In genomic region chr4:177480796-177481195, GRCh38 we compare ENCODE assay signal across 21 cellular contexts. TPM values are rescaled to one million over a fixed set of nuclear protein-coding genes. Genes with fewer than 3 reads are reported as not detected.
DNase-seq lines count a peak whose midpoint lies in the region; ATAC-seq and TF ChIP-seq lines count a peak whose summit lies in the region.
"Had no signal": no experiment of that assay in that cellular context is flagged by ENCODE, and none has a peak within 500 bp of the region (broad histone marks: within the 10 kb centered on the region; RNA-seq: fewer than 3 reads in every experiment).

No MANE protein-coding gene starts in this region.

- ATAC-seq in GM23338, result no peak
- ATAC-seq in RWPE2 (ENCODE audit: low read depth), result peak; percentile 14; the same call in 1 of the 3 replicates
- ATAC-seq: activated naive CD4-positive, alpha-beta T cell treated with anti-CD3 and anti-CD28 coated beads, Interleukin-2, amount 50 U/mL, for 72 hours; gastroesophageal sphincter; HepG2; left colon; naive thymus-derived CD8-positive, alpha-beta T cell; sciatic nerve had no signal

- H3K36me3 ChIP-seq in GM23338 (ENCODE audit: insufficient read depth) (no peaks in the 10 kb centered on the region), RWPE2 (ENCODE audit: low read depth) (no peaks in the 10 kb centered on the region), testis (ENCODE audit: low read depth, missing control alignments) (no peaks in the 10 kb centered on the region)
- H3K36me3 ChIP-seq: gastroesophageal sphincter, tibial artery had no signal

- peaks cover 17% of the 10 kb centered on the region for H3K4me1 ChIP-seq in GM23338 (ENCODE audit: insufficient read depth)
- peaks cover 25% of the 10 kb centered on the region for H3K4me1 ChIP-seq in RWPE2 (ENCODE audit: insufficient read depth, poor library complexity, severe bottlenecking)
- no peaks in the 10 kb centered on the region for H3K4me1 ChIP-seq in testis
- H3K4me1 ChIP-seq: gastroesophageal sphincter, parathyroid adenoma, tibial artery had no signal

- no peaks in the 10 kb centered on the region for H3F3A ChIP-seq in GM23338 (replicated peaks; ENCODE audit: low read depth)

- no peak for TF ChIP-seq CTCF in GM23338 (conservative IDR thresholded peaks at IDR 0.05; ENCODE audit: low read depth in 2 of 2)
- TF ChIP-seq CTCF in RWPE2 (IDR thresholded peaks at IDR 0.05; ENCODE audit: poor library complexity, severe bottlenecking), result no peak
- no peak for TF ChIP-seq CTCF in epithelial cell of esophagus (IDR thresholded peaks at IDR 0.05; ENCODE audit: insufficient read depth, low read depth, low read length, missing control alignments)
- no peak for TF ChIP-seq CTCF in testis (IDR thresholded peaks at IDR 0.05)

- H3K27me3 Mint-ChIP-seq in GM23338 (ENCODE audit: insufficient read depth, low read depth, poor library complexity), result peaks cover 4% of the 10 kb centered on the region
- H3K27me3 Mint-ChIP-seq: naive thymus-derived CD8-positive, alpha-beta T cell had no signal

- intact Hi-C loops in head of caudate nucleus (cut with DNase I), result no loop called here
- intact Hi-C loops in testis (cut with DNase I; ENCODE audit: low total_unique reads), result no loop called here

- H3K9me2 ChIP-seq in GM23338 (ENCODE audit: insufficient read depth), result no peaks in the 10 kb centered on the region

- H3K4me2 ChIP-seq in GM23338, result no peak overlapping the region

- H4K20me1 ChIP-seq in GM23338 (replicated peaks; ENCODE audit: insufficient read depth), result no peaks in the 10 kb centered on the region

- H3K4me1 Mint-ChIP-seq in GM23338, result peaks cover 13% of the 10 kb centered on the region

- H3K79me2 ChIP-seq in GM23338 (replicated peaks; ENCODE audit: insufficient read depth), result no peaks in the 10 kb centered on the region
- H3K79me2 ChIP-seq: parathyroid adenoma had no signal

- H3K9me3 Mint-ChIP-seq in GM23338, result no peaks in the 10 kb centered on the region
- H3K9me3 Mint-ChIP-seq: activated naive CD4-positive, alpha-beta T cell treated with anti-CD3 and anti-CD28 coated beads, Interleukin-2, amount 50 U/mL, for 72 hours; naive thymus-derived CD8-positive, alpha-beta T cell had no signal

- TF ChIP-seq POLR2A in testis (IDR thresholded peaks at IDR 0.05), result no peak

- H3K27me3 ChIP-seq in GM23338 (ENCODE audit: insufficient read depth) (no peaks in the 10 kb centered on the region), RWPE2 (ENCODE audit: insufficient read depth, poor library complexity, severe bottlenecking) (no peaks in the 10 kb centered on the region), testis (no peaks in the 10 kb centered on the region)
- H3K27me3 ChIP-seq: gastroesophageal sphincter, tibial artery had no signal

- WGBS in testis, 2 donors, result 93 to 95% methylated on average over 2 of the region's 2 CpGs

- H3K4me3 ChIP-seq in GM23338 (no peak overlapping the region), RWPE2 (ENCODE audit: severe bottlenecking) (no peak overlapping the region), epithelial cell of esophagus (ENCODE audit: low read length) (no peak overlapping the region), testis (no peak overlapping the region)
- H3K4me3 ChIP-seq: gastroesophageal sphincter, tibial artery had no signal

- no peak overlapping the region for H3K27ac ChIP-seq in GM23338 (ENCODE audit: low read depth)
- no peak overlapping the region for H3K27ac ChIP-seq in RWPE2 (ENCODE audit: poor library complexity, severe bottlenecking)
- no peak overlapping the region for H3K27ac ChIP-seq in testis
- H3K27ac ChIP-seq: gastroesophageal sphincter, parathyroid adenoma, RWPE1, tibial artery had no signal

- no peaks in the 10 kb centered on the region for H3K9me3 ChIP-seq in RWPE2 (ENCODE audit: severe bottlenecking)
- no peaks in the 10 kb centered on the region for H3K9me3 ChIP-seq in testis
- H3K9me3 ChIP-seq: gastroesophageal sphincter, tibial artery had no signal

- H3K36me3 Mint-ChIP-seq in GM23338 (ENCODE audit: low read depth), result no peaks in the 10 kb centered on the region
- H3K36me3 Mint-ChIP-seq: activated naive CD4-positive, alpha-beta T cell treated with anti-CD3 and anti-CD28 coated beads, Interleukin-2, amount 50 U/mL, for 72 hours had no signal

- peak overlapping the region; percentile 7; the same call in 1 of the 2 replicates for H3K27ac Mint-ChIP-seq in GM23338
- H3K27ac Mint-ChIP-seq: activated naive CD4-positive, alpha-beta T cell treated with anti-CD3 and anti-CD28 coated beads, Interleukin-2, amount 50 U/mL, for 72 hours had no signal

- no peak for DNase-seq in GM23338 (ENCODE audit: low spot score)
- DNase-seq in RWPE2 (ENCODE audit: low spot score), result no peak
- DNase-seq in epithelial cell of esophagus (ENCODE audit: low read depth), result peak; percentile 48
- peak; percentile 91 for DNase-seq in non-pigmented ciliary epithelial cell (ENCODE audit: low read depth)
- DNase-seq in NCI-H69 (lab: John Stamatoyannopoulos, UW), result no peak
- no peak for DNase-seq in head of caudate nucleus
- no peak for DNase-seq in testis
- DNase-seq: activated CD4-positive, alpha-beta T cell treated with anti-CD3 and anti-CD28 coated beads for 1 hour; cortex of kidney; DND-41; left colon; naive thymus-derived CD8-positive, alpha-beta T cell; NCI-H1417; NCI-H524; tibial artery had no signal

- no peak overlapping the region for H2AFZ ChIP-seq in GM23338
- H2AFZ ChIP-seq: parathyroid adenoma had no signal

- H3K4me3 Mint-ChIP-seq in GM23338, result no peak overlapping the region
- H3K4me3 Mint-ChIP-seq: naive thymus-derived CD8-positive, alpha-beta T cell had no signal

TF ChIP-seq in GM23338, 12 proteins besides CTCF, POLR2A, EP300 and RAD21 (continues in another document):
- no peak for TF ChIP-seq POLR2AphosphoS5 (IDR thresholded peaks at IDR 0.05; ENCODE audit: low read depth)
- TF ChIP-seq ZNF114 (CRISPR knock-in tag; IDR thresholded peaks at IDR 0.05), result no peak
- TF ChIP-seq EZH2 (IDR thresholded peaks at IDR 0.05; ENCODE audit: low read depth, unreplicated experiment), result no peak
- TF ChIP-seq REST (IDR thresholded peaks at IDR 0.05; ENCODE audit: unreplicated experiment), result no peak

RNA-seq across cellular contexts. Expression of gene AGA, which starts 38.6 kb away (rescaled TPM):
- 12.8 and 26.8 TPM in 2 replicates for total RNA-seq in GM23338 (2014; rRNA removed; shearing (Covaris generic))
- 4.3 and 5.5 TPM in 2 replicates for polyA plus RNA-seq in GM23338 (2016; fragmentation: Nextera tagmentation; extraction: Ambion mirVana)
- total RNA-seq in testis, result 10 to 100 TPM; 24.0 to 50.2 TPM
- 39.0 TPM for polyA plus RNA-seq in testis (ENCODE audit: insufficient read depth, low read depth, low replicate concordance)

Comparison
In these comparisons a context has a peak if more than half of its experiments do, and no peak if none do; other contexts are left out.
1. DNase-seq: peak in epithelial cell of esophagus (single experiment) and non-pigmented ciliary epithelial cell (single experiment); none in GM23338 (single experiment), RWPE2 (single experiment), NCI-H69 (single experiment), head of caudate nucleus (0 of 42) and testis (single experiment).